In the genomic region with DNA sequence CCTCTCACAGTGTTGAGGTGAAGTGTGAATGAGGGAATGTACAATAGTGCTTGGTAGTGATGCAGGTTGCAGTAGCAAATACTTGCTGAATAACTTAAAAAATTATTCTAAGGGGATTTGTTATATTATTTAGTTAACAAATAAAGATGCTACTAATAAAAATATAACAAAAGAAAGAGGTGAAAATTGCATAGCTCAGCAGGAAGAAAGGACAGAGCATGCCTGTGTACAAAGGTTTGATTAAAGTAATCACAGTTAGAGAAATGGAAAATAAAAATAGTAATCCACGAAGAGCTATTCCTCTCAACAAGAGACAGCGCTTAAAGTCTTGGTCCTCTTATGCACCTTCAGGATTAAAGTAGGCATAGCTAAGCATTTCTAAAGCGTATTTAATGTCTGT, we compare ENCODE assay signal across 28 cellular contexts.
"Had no signal": no experiment of that assay in that cellular context is flagged by ENCODE, and none has a peak within 500 bp of the region (broad histone marks: within the 10 kb centered on the region; RNA-seq: fewer than 3 reads in every experiment).

No MANE protein-coding gene starts in this region.

- H3K9me3 ChIP-seq: stomach, suprapubic skin, testis, thoracic aorta, thyroid gland, tibial artery, tibial nerve, upper lobe of left lung, upper lobe of right lung, uterus, vagina had no signal

- H3K4me3 Mint-ChIP-seq: stimulated activated effector memory CD8-positive, alpha-beta T cell treated with anti-CD3 and anti-CD28 coated beads, Interleukin-12 subunit alpha, Interleukin-12 subunit beta, amount 100 ng/mL, for 72 hours; stimulated activated memory B cell treated with anti-CD40 and anti-IgM and Interleukin-4, amounts not matched to agents 10 μg/mL and 1 μg/mL and 100 μg/mL, for 72 hours; stimulated activated naive B cell treated with anti-CD40 and anti-IgM and Interleukin-4, amounts not matched to agents 10 μg/mL and 1 μg/mL and 100 μg/mL, for 72 hours; stimulated activated naive CD8-positive, alpha-beta T cell treated with anti-CD3 and anti-CD28 coated beads, Interleukin-15, amount 100 ng/mL, for 72 hours; stimulated activated naive CD8-positive, alpha-beta T cell treated with anti-CD3 and anti-CD28 coated beads, Interleukin-15, Interleukin-2, amounts not matched to agents 100 ng/mL and 50 ng/mL, for 24 hours; type B pancreatic cell had no signal

- DNase-seq: stimulated activated CD4-positive, alpha-beta T cell treated with anti-CD3 and anti-CD28 coated beads, Interleukin-2, amount 100 ng/mL, for 48 hours; stimulated activated CD4-positive, alpha-beta T cell treated with anti-CD3 and anti-CD28 coated beads, Interleukin-4, amount 100 ng/mL, for 1 hour; stimulated activated CD4-positive, alpha-beta T cell treated with anti-CD3 and anti-CD28 coated beads, Interleukin-4, amount 100 ng/mL, for 24 hours; stimulated activated CD4-positive, alpha-beta T cell treated with anti-CD3 and anti-CD28 coated beads, Interleukin-4, amount 100 ng/mL, for 4 hours; stimulated activated CD8-positive, alpha-beta memory T cell treated with anti-CD3 and anti-CD28 coated beads, Interleukin-4, amount 100 ng/mL, for 48 hours; stimulated activated naive B cell treated with anti-CD40 and anti-IgM and Interleukin-4, amounts not matched to agents 10 μg/mL and 1 μg/mL and 100 μg/mL, for 72 hours; stimulated activated naive CD4-positive, alpha-beta T cell; stimulated activated naive CD4-positive, alpha-beta T cell treated with Interleukin-2 at 50 U/mL for 16 hours; stimulated activated naive CD8-positive, alpha-beta T cell treated with anti-CD3 and anti-CD28 coated beads, Interleukin-15, amount 100 ng/mL, for 72 hours; stimulated activated naive CD8-positive, alpha-beta T cell treated with anti-CD3 and anti-CD28 coated beads, Interleukin-15, Interleukin-2, amounts not matched to agents 100 U/mL and 50 U/mL, for 24 hours; stomach; substantia nigra; testis; thyroid gland; tibial artery; trophoblast cell; upper lobe of left lung; upper lobe of right lung; uterus had no signal

- FAIRE-seq: urothelium cell line had no signal

- H3K27ac ChIP-seq: stomach, suprapubic skin, testis, thoracic aorta, thyroid gland, tibial artery, tibial nerve, upper lobe of left lung, upper lobe of right lung, uterus, vagina had no signal

- H3K36me3 ChIP-seq: uterus had no signal

- ATAC-seq: stimulated activated effector memory CD8-positive, alpha-beta T cell treated with anti-CD3 and anti-CD28 coated beads, Interleukin-12 subunit alpha, Interleukin-12 subunit beta, amount 100 ng/mL, for 72 hours; stimulated activated memory B cell treated with anti-CD40 and anti-IgM and Interleukin-4, amounts not matched to agents 10 μg/mL and 1 μg/mL and 100 μg/mL, for 72 hours; stimulated activated naive B cell treated with anti-CD40 and anti-IgM and Interleukin-4, amounts not matched to agents 10 μg/mL and 1 μg/mL and 100 μg/mL, for 72 hours; stimulated activated naive CD8-positive, alpha-beta T cell treated with anti-CD3 and anti-CD28 coated beads, Interleukin-15, amount 100 ng/mL, for 72 hours; stimulated activated naive CD8-positive, alpha-beta T cell treated with anti-CD3 and anti-CD28 coated beads, Interleukin-15, Interleukin-2, amounts not matched to agents 100 U/mL and 50 U/mL, for 24 hours; upper lobe of right lung had no signal

- H3K27ac Mint-ChIP-seq: stimulated activated effector memory CD8-positive, alpha-beta T cell treated with anti-CD3 and anti-CD28 coated beads, Interleukin-12 subunit alpha, Interleukin-12 subunit beta, amount 100 ng/mL, for 72 hours; stimulated activated memory B cell treated with anti-CD40 and anti-IgM and Interleukin-4, amounts not matched to agents 10 μg/mL and 1 μg/mL and 100 μg/mL, for 72 hours; stimulated activated naive B cell treated with anti-CD40 and anti-IgM and Interleukin-4, amounts not matched to agents 10 μg/mL and 1 μg/mL and 100 μg/mL, for 72 hours; stimulated activated naive CD8-positive, alpha-beta T cell treated with anti-CD3 and anti-CD28 coated beads, Interleukin-15, Interleukin-2, amounts not matched to agents 100 ng/mL and 50 ng/mL, for 24 hours; type B pancreatic cell had no signal

- H3K9me3 Mint-ChIP-seq: stimulated activated effector memory CD8-positive, alpha-beta T cell treated with anti-CD3 and anti-CD28 coated beads, Interleukin-12 subunit alpha, Interleukin-12 subunit beta, amount 100 ng/mL, for 72 hours; stimulated activated memory B cell treated with anti-CD40 and anti-IgM and Interleukin-4, amounts not matched to agents 10 μg/mL and 1 μg/mL and 100 μg/mL, for 72 hours; stimulated activated naive B cell treated with anti-CD40 and anti-IgM and Interleukin-4, amounts not matched to agents 10 μg/mL and 1 μg/mL and 100 μg/mL, for 72 hours; stimulated activated naive CD8-positive, alpha-beta T cell treated with anti-CD3 and anti-CD28 coated beads, Interleukin-15, amount 100 ng/mL, for 72 hours; stimulated activated naive CD8-positive, alpha-beta T cell treated with anti-CD3 and anti-CD28 coated beads, Interleukin-15, Interleukin-2, amounts not matched to agents 100 ng/mL and 50 ng/mL, for 24 hours; type B pancreatic cell had no signal

- H3K27me3 ChIP-seq: stomach, suprapubic skin, testis, thyroid gland, tibial artery, tibial nerve, upper lobe of left lung, upper lobe of right lung, uterus, vagina had no signal

- H3K4me3 ChIP-seq: stomach, suprapubic skin, testis, thoracic aorta, thyroid gland, tibial artery, tibial nerve, upper lobe of left lung, upper lobe of right lung, uterus, vagina had no signal

- H3K4me1 ChIP-seq: stomach, suprapubic skin, testis, thyroid gland, tibial artery, tibial nerve, upper lobe of left lung, upper lobe of right lung, uterus, vagina had no signal

- H3K4me1 Mint-ChIP-seq: stimulated activated memory B cell treated with anti-CD40 and anti-IgM and Interleukin-4, amounts not matched to agents 10 μg/mL and 1 μg/mL and 100 μg/mL, for 72 hours had no signal

- H3K27me3 Mint-ChIP-seq: stimulated activated memory B cell treated with anti-CD40 and anti-IgM and Interleukin-4, amounts not matched to agents 10 μg/mL and 1 μg/mL and 100 μg/mL, for 72 hours; stimulated activated naive B cell treated with anti-CD40 and anti-IgM and Interleukin-4, amounts not matched to agents 10 μg/mL and 1 μg/mL and 100 μg/mL, for 72 hours; stimulated activated naive CD8-positive, alpha-beta T cell treated with anti-CD3 and anti-CD28 coated beads, Interleukin-15, amount 100 ng/mL, for 72 hours; stimulated activated naive CD8-positive, alpha-beta T cell treated with anti-CD3 and anti-CD28 coated beads, Interleukin-15, Interleukin-2, amounts not matched to agents 100 ng/mL and 50 ng/mL, for 24 hours; type B pancreatic cell had no signal
